Comparison of ENCODE assay signal across 25 cellular contexts in genomic region chr12:107560906-107561285, GRCh38.
"Had no signal": no experiment of that assay in that cellular context is flagged by ENCODE, and none has a peak within 500 bp of the region (broad histone marks: within the 10 kb centered on the region; RNA-seq: fewer than 3 reads in every experiment).

No MANE protein-coding gene starts in this region.

- H3K27me3 ChIP-seq: adrenal gland, body of pancreas, ovary, sigmoid colon, thyroid gland had no signal

- H3K36me3 ChIP-seq: adrenal gland, esophagus muscularis mucosa, left ventricle myocardium inferior, ovary, sigmoid colon, stomach, thyroid gland had no signal

- H3K9me3 ChIP-seq: adrenal gland, body of pancreas, esophagus muscularis mucosa, left ventricle myocardium inferior, mucosa of descending colon, ovary, psoas muscle, sigmoid colon, stomach, thyroid gland had no signal

- ATAC-seq: activated CD4-positive, alpha-beta T cell treated with anti-CD3 and anti-CD28 coated beads for 36 hours; body of pancreas; effector memory CD8-positive, alpha-beta T cell; mucosa of descending colon; psoas muscle; stimulated activated memory B cell treated with anti-CD40 and anti-IgM and Interleukin-4, amounts not matched to agents 10 μg/mL and 1 μg/mL and 100 μg/mL, for 72 hours had no signal

- H3K27ac ChIP-seq: adrenal gland, body of pancreas, coronary artery, esophagus muscularis mucosa, left ventricle myocardium inferior, ovary, psoas muscle, sigmoid colon, stomach had no signal

- H3K4me3 ChIP-seq: adrenal gland, body of pancreas, coronary artery, esophagus muscularis mucosa, left ventricle myocardium inferior, lung, mucosa of descending colon, ovary, psoas muscle, sigmoid colon, stomach, thyroid gland had no signal

- H3K4me1 ChIP-seq: adrenal gland, body of pancreas, esophagus muscularis mucosa, left ventricle myocardium inferior, psoas muscle, sigmoid colon, stomach had no signal

- DNase-seq: activated CD4-positive, alpha-beta T cell treated with anti-CD3 and anti-CD28 coated beads for 36 hours; activated CD4-positive, CD25-positive, alpha-beta regulatory T cell; activated CD8-positive, alpha-beta memory T cell treated with anti-CD3 and anti-CD28 coated beads for 24 hours; activated effector memory CD4-positive, alpha-beta T cell treated with Interleukin-2 at 50 U/mL for 16 hours; activated naive CD4-positive, alpha-beta T cell treated with anti-CD3 and anti-CD28 coated beads for 36 hours; activated naive CD8-positive, alpha-beta T cell treated with anti-CD3 and anti-CD28 coated beads for 36 hours; adrenal gland; aorta; body of pancreas; effector memory CD8-positive, alpha-beta T cell; left ventricle myocardium inferior; mucosa of descending colon; ovary; psoas muscle; sigmoid colon; stimulated activated CD4-positive, alpha-beta T cell treated with anti-CD3 and anti-CD28 coated beads, Interleukin-1b, Interleukin-23, amount 100 ng/mL, for 48 hours; stimulated activated CD4-positive, alpha-beta T cell treated with anti-CD3 and anti-CD28 coated beads, Interleukin-4, amount 100 ng/mL, for 4 hours; stimulated activated CD8-positive, alpha-beta memory T cell treated with anti-CD3 and anti-CD28 coated beads, Interleukin-4, amount 100 ng/mL, for 48 hours; stomach; T-helper 1 cell had no signal
